7 cellular contexts compared by ENCODE assay signal in the genomic region with DNA sequence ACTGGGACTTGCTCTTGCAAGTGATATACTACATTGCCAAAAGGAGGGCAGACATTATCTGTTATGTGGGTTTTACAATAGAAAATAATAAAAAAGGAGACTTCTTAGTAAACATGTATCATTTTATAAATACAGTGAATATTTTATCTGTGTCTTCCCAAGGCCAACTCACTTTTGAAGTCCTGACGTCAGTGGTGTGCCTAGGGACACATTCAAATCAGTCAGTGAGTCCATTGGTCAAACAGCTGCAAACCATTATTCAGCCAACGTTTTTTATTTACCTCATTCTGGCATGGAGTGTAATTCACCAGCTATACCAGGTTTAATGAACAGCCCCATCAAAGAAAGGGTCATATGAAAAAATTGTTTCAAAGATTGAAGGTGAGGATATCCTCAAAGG.
"Had no signal": no experiment of that assay in that cellular context is flagged by ENCODE, and none has a peak within 500 bp of the region (broad histone marks: within the 10 kb centered on the region; RNA-seq: fewer than 3 reads in every experiment).

No MANE protein-coding gene starts in this region.

- H3K36me3 ChIP-seq: HAP-1 had no signal

- DNase-seq: GOT3, H7, IMR-90, KG1 had no signal

- H3K9me3 ChIP-seq: HAP-1 had no signal

- ATAC-seq: HCT116, K562 had no signal

- H3K4me3 ChIP-seq: HAP-1, K562 had no signal
